Comparison of ENCODE assay signal across 17 cellular contexts in genomic region chr4:67696061-67696460, GRCh38. TPM values are rescaled to one million over a fixed set of nuclear protein-coding genes. Genes with fewer than 3 reads are reported as not detected.
DNase-seq lines count a peak whose midpoint lies in the region; ATAC-seq, FAIRE-seq and TF ChIP-seq lines count a peak whose summit lies in the region.
"Had no signal": no experiment of that assay in that cellular context is flagged by ENCODE, and none has a peak within 500 bp of the region (broad histone marks: within the 10 kb centered on the region; RNA-seq: fewer than 3 reads in every experiment).

No MANE protein-coding gene starts in this region.

- peak overlapping the region; percentile 11; the same call in 1 of the 2 replicates for H3K4me3 ChIP-seq in PC-3 (ENCODE audit: low read length)
- no peak overlapping the region for H3K4me3 ChIP-seq in uterus
- H3K4me3 ChIP-seq in testis, result no peak overlapping the region
- H3K4me3 ChIP-seq: BLaER1, GM12878 had no signal

- DNase-seq in D721Med (ENCODE audit: insufficient read length, low spot score), result no peak
- DNase-seq in PC-3, result no peak
- DNase-seq in central memory CD8-positive, alpha-beta T cell (ENCODE audit: low spot score in 2 of 2), result no peak
- no peak for DNase-seq in uterus
- DNase-seq in testis, result no peak
- DNase-seq in activated CD8-positive, alpha-beta memory T cell treated with anti-CD3 and anti-CD28 coated beads, Interleukin-2, amount 10 ng/mL, durations not matched to agents 7 days and 5 days, result no peak
- DNase-seq: AML-193; Calu3; CD4-positive, CD25-positive, alpha-beta regulatory T cell; DMS79; GOT3; H9 had no signal

- H3K4me1 ChIP-seq in PC-3 (ENCODE audit: insufficient read depth, low read length) (peaks cover 40% of the 10 kb centered on the region), uterus (no peaks in the 10 kb centered on the region), testis (no peaks in the 10 kb centered on the region)

- POLR2A ChIA-PET in PC-3 (lab: Charles Lee; ENCODE audit: unreplicated experiment), result no interaction called here

- H3K9me3 ChIP-seq in PC-3 (ENCODE audit: low read length) (no peaks in the 10 kb centered on the region), uterus (no peaks in the 10 kb centered on the region), testis (no peaks in the 10 kb centered on the region)

- peak; percentile 58 for FAIRE-seq in D721Med (lab: Jason Lieb, UNC)
- FAIRE-seq: GM12878, GM18507 had no signal

- H3K36me3 ChIP-seq in PC-3 (ENCODE audit: low read depth, low read length) (peaks cover 32% of the 10 kb centered on the region), uterus (no peaks in the 10 kb centered on the region), testis (ENCODE audit: low read depth, missing control alignments) (no peaks in the 10 kb centered on the region)

- no peak for TF ChIP-seq CTCF in D721Med (IDR thresholded peaks at IDR 0.05; ENCODE audit: insufficient read depth, missing control alignments)
- TF ChIP-seq CTCF in PC-3 (conservative IDR thresholded peaks at IDR 0.05; ENCODE audit: low read depth, low read length), result no peak
- TF ChIP-seq CTCF in uterus (IDR thresholded peaks at IDR 0.05), result no peak
- no peak for TF ChIP-seq CTCF in testis (IDR thresholded peaks at IDR 0.05)

- H3K4me2 ChIP-seq in PC-3 (ENCODE audit: low read length), result peak overlapping the region; percentile 56
- H3K4me2 ChIP-seq: BLaER1 had no signal

- WGBS in testis, 2 donors, result 94 to 96% methylated on average over 2 of the region's 2 CpGs

- no peaks in the 10 kb centered on the region for H4K20me1 ChIP-seq in PC-3 (ENCODE audit: low read length)

- no peaks in the 10 kb centered on the region for H3K9me2 ChIP-seq in PC-3 (replicated peaks; ENCODE audit: low read length)

- H3K9ac ChIP-seq in PC-3 (ENCODE audit: low read length), result no peak overlapping the region
- H3K9ac ChIP-seq: BLaER1 had no signal

- H3K4me1 Mint-ChIP-seq in central memory CD8-positive, alpha-beta T cell, result peaks cover 43% of the 10 kb centered on the region
- peaks cover 30% of the 10 kb centered on the region for H3K4me1 Mint-ChIP-seq in activated CD8-positive, alpha-beta memory T cell treated with anti-CD3 and anti-CD28 coated beads, Interleukin-2, amount 10 ng/mL, durations not matched to agents 7 days and 5 days

- CTCF ChIA-PET in PC-3 (lab: Charles Lee), result no interaction called here
- CTCF ChIA-PET in activated CD8-positive, alpha-beta memory T cell treated with anti-CD3 and anti-CD28 coated beads, Interleukin-2, amount 10 ng/mL, durations not matched to agents 7 days and 5 days (lab: Charles Lee), result no interaction called here

- no peaks in the 10 kb centered on the region for H3K9me3 Mint-ChIP-seq in central memory CD8-positive, alpha-beta T cell
- peaks cover 2% of the 10 kb centered on the region for H3K9me3 Mint-ChIP-seq in activated CD8-positive, alpha-beta memory T cell treated with anti-CD3 and anti-CD28 coated beads, Interleukin-2, amount 10 ng/mL, durations not matched to agents 7 days and 5 days (ENCODE audit: low read depth)
- H3K9me3 Mint-ChIP-seq: H9 had no signal

- TF ChIP-seq POLR2A in uterus (IDR thresholded peaks at IDR 0.05), result no peak
- no peak for TF ChIP-seq POLR2A in testis (IDR thresholded peaks at IDR 0.05)

- no peaks in the 10 kb centered on the region for H3K27me3 Mint-ChIP-seq in central memory CD8-positive, alpha-beta T cell
- no peaks in the 10 kb centered on the region for H3K27me3 Mint-ChIP-seq in activated CD8-positive, alpha-beta memory T cell treated with anti-CD3 and anti-CD28 coated beads, Interleukin-2, amount 10 ng/mL, durations not matched to agents 7 days and 5 days
- H3K27me3 Mint-ChIP-seq: CD4-positive, CD25-positive, alpha-beta regulatory T cell had no signal

- H3K27ac ChIP-seq in PC-3 (ENCODE audit: low read length) (peak overlapping the region; percentile 62), uterus (no peak overlapping the region), testis (no peak overlapping the region)
- H3K27ac ChIP-seq: BLaER1 had no signal

- no peak overlapping the region for H2AFZ ChIP-seq in PC-3 (ENCODE audit: low read length)

- BruUV-seq in PC-3 (replicated peaks; lab: Mats Ljungman, UMichigan), result no TSS peak

- H3K27ac Mint-ChIP-seq in central memory CD8-positive, alpha-beta T cell (ENCODE audit: low read depth), result peak overlapping the region; percentile 47
- H3K27ac Mint-ChIP-seq in activated CD8-positive, alpha-beta memory T cell treated with anti-CD3 and anti-CD28 coated beads, Interleukin-2, amount 10 ng/mL, durations not matched to agents 7 days and 5 days, result no peak overlapping the region
- H3K27ac Mint-ChIP-seq: CD4-positive, CD25-positive, alpha-beta regulatory T cell; H9 had no signal

- H3K36me3 Mint-ChIP-seq in central memory CD8-positive, alpha-beta T cell (ENCODE audit: insufficient read depth), result peaks cover 31% of the 10 kb centered on the region
- peaks cover 54% of the 10 kb centered on the region for H3K36me3 Mint-ChIP-seq in activated CD8-positive, alpha-beta memory T cell treated with anti-CD3 and anti-CD28 coated beads, Interleukin-2, amount 10 ng/mL, durations not matched to agents 7 days and 5 days

- intact Hi-C loops in PC-3 (cut with micrococcal nuclease) (no loop called here), uterus (cut with DNase I; ENCODE audit: low total_unique reads) (no loop called here), testis (cut with DNase I; ENCODE audit: low total_unique reads) (no loop called here)

- ATAC-seq in PC-3, result no peak
- no peak for ATAC-seq in central memory CD8-positive, alpha-beta T cell (replicated peaks; ENCODE audit: extremely low read depth, poor library complexity, severe bottlenecking)
- ATAC-seq in activated CD8-positive, alpha-beta memory T cell treated with anti-CD3 and anti-CD28 coated beads, Interleukin-2, amount 10 ng/mL, durations not matched to agents 7 days and 5 days, result no peak
- ATAC-seq: GM12878 had no signal

- H3K27me3 ChIP-seq in PC-3 (ENCODE audit: low read length) (no peaks in the 10 kb centered on the region), uterus (no peaks in the 10 kb centered on the region), testis (no peaks in the 10 kb centered on the region)
- H3K27me3 ChIP-seq: BLaER1 had no signal

- H3K79me2 ChIP-seq in PC-3 (ENCODE audit: low read length), result peaks cover 86% of the 10 kb centered on the region

- H3K4me3 Mint-ChIP-seq in central memory CD8-positive, alpha-beta T cell, result no peak overlapping the region
- no peak overlapping the region for H3K4me3 Mint-ChIP-seq in activated CD8-positive, alpha-beta memory T cell treated with anti-CD3 and anti-CD28 coated beads, Interleukin-2, amount 10 ng/mL, durations not matched to agents 7 days and 5 days
- H3K4me3 Mint-ChIP-seq: H9 had no signal

- no peaks in the 10 kb centered on the region for H3F3A ChIP-seq in PC-3 (ENCODE audit: low read length, unreplicated experiment)

RNA-seq across cellular contexts. Expression of gene UBA6, which starts 4.9 kb away (rescaled TPM):
- total RNA-seq in PC-3 (2014; rRNA removed) (94.6 and 107 TPM in 2 replicates), uterus (100 to 1,000 TPM in 1 of 4 donors, 10 to 100 TPM in 3; 15.6 to 198 (median 67.3) TPM), testis (10 to 100 TPM; 76.2 to 86.8 TPM)
- 19.7 TPM for polyA plus RNA-seq in testis (ENCODE audit: insufficient read depth, low read depth, low replicate concordance)
- 10 to 100 TPM; 88.2 to 91.2 TPM for total RNA-seq in activated CD8-positive, alpha-beta memory T cell treated with anti-CD3 and anti-CD28 coated beads, Interleukin-2, amount 10 ng/mL, durations not matched to agents 7 days and 5 days

RNA-seq across cellular contexts. Expression of gene GNRHR, which starts 58.1 kb away (rescaled TPM):
- total RNA-seq in PC-3 (2014; rRNA removed) (not detected in 2 replicates), uterus (not detected), testis (under 1 TPM in 1 of 2 donors, not detected in 1; 0.16 TPM)
- not detected for polyA plus RNA-seq in testis (ENCODE audit: insufficient read depth, low read depth, low replicate concordance)
- total RNA-seq in activated CD8-positive, alpha-beta memory T cell treated with anti-CD3 and anti-CD28 coated beads, Interleukin-2, amount 10 ng/mL, durations not matched to agents 7 days and 5 days, result not detected
- total RNA-seq: Calu3; CD4-positive, CD25-positive, alpha-beta regulatory T cell; G401; GM12878; H9; HT-29 had no signal
